13 cellular contexts compared by ENCODE assay signal in the genomic region with DNA sequence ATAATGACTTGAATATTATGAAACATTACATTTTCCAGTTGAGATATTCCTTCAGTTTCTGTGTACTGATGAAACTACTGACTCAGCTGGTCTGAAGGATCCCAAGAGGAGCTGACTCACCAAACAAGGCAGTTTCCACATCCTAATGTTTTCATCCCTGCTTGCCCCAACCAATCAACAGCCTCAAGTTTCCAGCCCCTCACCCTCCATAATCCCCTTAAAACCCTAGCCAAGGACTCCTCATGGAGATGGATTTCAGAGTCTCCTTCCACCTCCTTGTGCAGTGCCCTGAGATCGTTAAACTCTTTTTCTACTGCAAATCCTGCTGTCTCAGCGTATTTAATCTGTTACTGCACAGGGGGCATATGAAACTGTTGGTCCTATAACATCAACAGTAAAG.
DNase-seq lines count a peak whose midpoint lies in the region; ATAC-seq, FAIRE-seq and TF ChIP-seq lines count a peak whose summit lies in the region.
"Had no signal": no experiment of that assay in that cellular context is flagged by ENCODE, and none has a peak within 500 bp of the region (broad histone marks: within the 10 kb centered on the region; RNA-seq: fewer than 3 reads in every experiment).

No MANE protein-coding gene starts in this region.

- H3K4me1 ChIP-seq in IMR-90 (ENCODE audit: control insufficient read depth, insufficient read depth, low read length) (0 out of 2 replicates have a peak, but pooled peaks cover 1% of the 10 kb centered on the region), HepG2 (ENCODE audit: insufficient read depth, low read length) (peaks cover 20% of the 10 kb centered on the region)

- H3K27ac ChIP-seq in IMR-90 (ENCODE audit: insufficient read depth, low read length): no peak overlapping the region
- H3K27ac ChIP-seq in brain microvascular endothelial cell: no peak overlapping the region
- H3K27ac ChIP-seq in HepG2 (ENCODE audit: extremely low read length, insufficient read depth, low read length): no peak overlapping the region
- no peak overlapping the region for H3K27ac ChIP-seq in CD4-positive, alpha-beta T cell (ENCODE audit: low read depth, low read length)

- H2AK5ac ChIP-seq in IMR-90 (ENCODE audit: low read depth, low read length): no peak overlapping the region

- H3K36me3 ChIP-seq in IMR-90 (ENCODE audit: control insufficient read depth, insufficient read depth, low read length) (no peaks in the 10 kb centered on the region), brain microvascular endothelial cell (replicated peaks) (no peaks in the 10 kb centered on the region), HepG2 (replicated peaks in 1 of 2; ENCODE audit: control insufficient read depth in 1 of 2, insufficient read depth in 2 of 2, low read length in 2 of 2) (no peaks in the 10 kb centered on the region)

- no TSS peak for BruUV-seq in IMR-90 (replicated peaks; lab: Mats Ljungman, UMichigan)
- BruUV-seq in HepG2 (replicated peaks; lab: Mats Ljungman, UMichigan): no TSS peak

- dilution Hi-C loops in IMR-90 (cut with HindIII; ENCODE audit: low sequenced_read_pairs, unreplicated experiment): no loop called here

- FAIRE-seq in HepG2 (lab: Jason Lieb, UNC): no peak

- H4K8ac ChIP-seq in IMR-90 (ENCODE audit: low read depth in 2 of 2, low read length in 2 of 2): no peak overlapping the region

- H3K27me3 ChIP-seq in IMR-90 (ENCODE audit: control insufficient read depth, insufficient read depth, low read length): no peaks in the 10 kb centered on the region
- no peaks in the 10 kb centered on the region for H3K27me3 ChIP-seq in brain microvascular endothelial cell (replicated peaks)
- H3K27me3 ChIP-seq in HepG2 (ENCODE audit: control insufficient read depth in 1 of 2, insufficient read depth in 2 of 2, low read length in 2 of 2): no peaks in the 10 kb centered on the region
- H3K27me3 ChIP-seq in CD4-positive, alpha-beta T cell (ENCODE audit: control insufficient read depth, insufficient read depth, low read length): no peaks in the 10 kb centered on the region

- H3K23ac ChIP-seq in IMR-90 (ENCODE audit: low read depth, low read length): no peak overlapping the region

- no peak overlapping the region for H4K5ac ChIP-seq in IMR-90 (ENCODE audit: low read depth, low read length)

- peak overlapping the region; percentile 5; the same call in 1 of the 2 replicates for H3K4me2 ChIP-seq in IMR-90 (ENCODE audit: low read depth, low read length)
- H3K4me2 ChIP-seq in HepG2 (ENCODE audit: low read depth, low read length): no peak overlapping the region

- H3K56ac ChIP-seq in IMR-90 (ENCODE audit: extremely low read depth, insufficient read depth, low read length): no peak overlapping the region

- H2BK120ac ChIP-seq in IMR-90 (ENCODE audit: low read depth, low read length): no peak overlapping the region

- peak; percentile 77 for DNase-seq in AG08395 (ENCODE audit: low spot score)
- peak; percentile 79 for DNase-seq in IMR-90
- peak; percentile 74 for DNase-seq in brain microvascular endothelial cell
- DNase-seq in HepG2 (ENCODE audit: low spot score): no peak
- DNase-seq in CD4-positive, alpha-beta T cell: no peak
- DNase-seq in NCI-H1048 (lab: John Stamatoyannopoulos, UW): no peak
- DNase-seq in DMS114 treated with DMSO at 0.1 percent for 48 hours (lab: John Stamatoyannopoulos, UW; ENCODE audit: unreplicated experiment): no peak
- DNase-seq in KBM-7: no peak
- DNase-seq: activated CD4-positive, alpha-beta T cell treated with anti-CD3 and anti-CD28 coated beads, Interleukin-2, amount 10 ng/mL, durations not matched to agents 24 days and 14 days; activated naive CD4-positive, alpha-beta T cell treated with anti-CD3 and anti-CD28 coated beads, Interleukin-2, amount 10 ng/mL, durations not matched to agents 7 days and 5 days; KG1; NCI-H446 treated with DMSO at 0.1 percent for 48 hours had no signal

- H3K9me3 ChIP-seq in IMR-90 (ENCODE audit: control insufficient read depth, insufficient read depth, low read length): no peaks in the 10 kb centered on the region
- H3K9me3 ChIP-seq in HepG2 (ENCODE audit: low read length): no peaks in the 10 kb centered on the region
- H3K9me3 ChIP-seq in CD4-positive, alpha-beta T cell (ENCODE audit: control insufficient read depth, low read length): no peaks in the 10 kb centered on the region

- H2AFZ ChIP-seq in IMR-90 (replicated peaks; ENCODE audit: low read length, poor library complexity): peak overlapping the region; percentile 16
- no peak overlapping the region for H2AFZ ChIP-seq in HepG2 (ENCODE audit: low read length)

- peak; percentile 93 for ATAC-seq in IMR-90 (ENCODE audit: low read depth)
- ATAC-seq in HepG2: no peak
- no peak for ATAC-seq in CD4-positive, alpha-beta T cell (ENCODE audit: poor library complexity)

- TF ChIP-seq POLR2A in IMR-90 (IDR thresholded peaks at IDR 0.05; ENCODE audit: low read depth, low read length) (no peak), HepG2 (IDR thresholded peaks at IDR 0.05; ENCODE audit: insufficient read depth in 1 of 2, low read depth in 2 of 2, low read length in 2 of 2) (no peak)

- no peaks in the 10 kb centered on the region for H3K4me1 Mint-ChIP-seq in CD4-positive, alpha-beta T cell (ENCODE audit: low read depth)
- H3K4me1 Mint-ChIP-seq: activated CD4-positive, alpha-beta T cell treated with anti-CD3 and anti-CD28 coated beads, Interleukin-2, amount 10 ng/mL, durations not matched to agents 24 days and 14 days; activated naive CD4-positive, alpha-beta T cell treated with anti-CD3 and anti-CD28 coated beads, Interleukin-2, amount 10 ng/mL, durations not matched to agents 7 days and 5 days had no signal

- intact Hi-C loops in IMR-90 (cut with micrococcal nuclease) (no loop called here), HepG2 (cut with micrococcal nuclease; ENCODE audit: unreplicated experiment) (no loop called here)
- intact Hi-C loops in CD4-positive, alpha-beta T cell (cut with DNase I, micrococcal nuclease): no loop called here

- WGBS in IMR-90 (ENCODE audit: extremely low coverage in 2 of 2, insufficient read length in 1 of 2), 2 experiments: 25% methylated on average over 2 of the region's 2 CpGs; no CpG with 5 or more reads in 1 of the 2 experiments
- WGBS in HepG2 (ENCODE audit: low lambda C conversion rate): 37% methylated on average over 2 of the region's 2 CpGs

- H3K79me2 ChIP-seq in HepG2 (ENCODE audit: insufficient read depth, low read length): no peaks in the 10 kb centered on the region

- no peak overlapping the region for H3K27ac Mint-ChIP-seq in CD4-positive, alpha-beta T cell
- H3K27ac Mint-ChIP-seq: activated CD4-positive, alpha-beta T cell treated with anti-CD3 and anti-CD28 coated beads, Interleukin-2, amount 10 ng/mL, durations not matched to agents 24 days and 14 days; activated naive CD4-positive, alpha-beta T cell treated with anti-CD3 and anti-CD28 coated beads, Interleukin-2, amount 10 ng/mL, durations not matched to agents 7 days and 5 days; type B pancreatic cell had no signal

- no peaks in the 10 kb centered on the region for H4K20me1 ChIP-seq in IMR-90 (ENCODE audit: insufficient read depth, low read length)
- H4K20me1 ChIP-seq in HepG2 (ENCODE audit: insufficient read depth, low read length): no peaks in the 10 kb centered on the region

- H3K36me3 Mint-ChIP-seq in CD4-positive, alpha-beta T cell (ENCODE audit: low read depth): no peaks in the 10 kb centered on the region
- H3K36me3 Mint-ChIP-seq: activated naive CD4-positive, alpha-beta T cell treated with anti-CD3 and anti-CD28 coated beads, Interleukin-2, amount 10 ng/mL, durations not matched to agents 7 days and 5 days; type B pancreatic cell had no signal

- no peak for TF ChIP-seq CTCF in IMR-90 (conservative IDR thresholded peaks at IDR 0.05; ENCODE audit: low read depth, low read length)
- TF ChIP-seq CTCF in brain microvascular endothelial cell (IDR thresholded peaks at IDR 0.05; ENCODE audit: low read depth, low read length, missing control alignments): no peak
- TF ChIP-seq CTCF in HepG2 (CRISPR knock-in tag; IDR thresholded peaks at IDR 0.05): no peak
- TF ChIP-seq CTCF in CD4-positive, alpha-beta T cell (IDR thresholded peaks at IDR 0.05): no peak

- TF ChIP-seq EP300 in HepG2 (IDR thresholded peaks at IDR 0.05; ENCODE audit: low read depth in 2 of 2, low read length in 2 of 2) (no peak), HepG2 (CRISPR knock-in tag; IDR thresholded peaks at IDR 0.05; ENCODE audit: borderline replicate concordance) (no peak)

- H3K4me3 Mint-ChIP-seq in CD4-positive, alpha-beta T cell: no peak overlapping the region
- H3K4me3 Mint-ChIP-seq: activated CD4-positive, alpha-beta T cell treated with anti-CD3 and anti-CD28 coated beads, Interleukin-2, amount 10 ng/mL, durations not matched to agents 24 days and 14 days; activated naive CD4-positive, alpha-beta T cell treated with anti-CD3 and anti-CD28 coated beads, Interleukin-2, amount 10 ng/mL, durations not matched to agents 7 days and 5 days; type B pancreatic cell had no signal

- H2BK5ac ChIP-seq in IMR-90 (ENCODE audit: low read depth, low read length, poor library complexity, severe bottlenecking): no peak overlapping the region

- no peak overlapping the region for H3K4me3 ChIP-seq in IMR-90 (ENCODE audit: insufficient read depth, low read depth, low read length)
- no peak overlapping the region for H3K4me3 ChIP-seq in brain microvascular endothelial cell (ENCODE audit: low read depth, low read length)
- H3K4me3 ChIP-seq in HepG2 (replicated peaks in 1 of 3; ENCODE audit: insufficient read depth in 1 of 3, low read depth in 2 of 3, low read length in 3 of 3): no peak overlapping the region

- H2BK20ac ChIP-seq in IMR-90 (ENCODE audit: low read depth, low read length): no peak overlapping the region

- no peak for TF ChIP-seq RAD21 in IMR-90 (IDR thresholded peaks at IDR 0.05; ENCODE audit: low read length)
- TF ChIP-seq RAD21 in HepG2 (CRISPR knock-in tag; IDR thresholded peaks at IDR 0.05): no peak

- peaks cover 42% of the 10 kb centered on the region for H3K27me3 Mint-ChIP-seq in CD4-positive, alpha-beta T cell

- H3K4ac ChIP-seq in IMR-90 (ENCODE audit: low read depth, low read length): no peak overlapping the region

- H3K18ac ChIP-seq in IMR-90 (ENCODE audit: low read depth, low read length): no peak overlapping the region

- in situ Hi-C loops in IMR-90 (cut with MboI; ENCODE audit: low sequenced_read_pairs): loop anchor here (25.0 kb wide), 1 partner anchor 377 kb away; no protein-coding TSS in a partner anchor
- in situ Hi-C loops in brain microvascular endothelial cell (cut with HindIII; ENCODE audit: low pct_ligation_motif_present, low sequenced_read_pairs): no loop called here
- in situ Hi-C loops in HepG2 (cut with HindIII; ENCODE audit: extremely low pct_ligation_motif_present, low pct_unique_long_range_greater_than_20kb): loop anchor here (5.0 kb wide), 2 partner anchors 42 to 82 kb away; a partner anchor contains a TSS
- in situ Hi-C loops in KBM-7 (cut with MboI; ENCODE audit: low pct_unique_long_range_greater_than_20kb, low sequenced_read_pairs): no loop called here

- no peak overlapping the region for H2BK15ac ChIP-seq in IMR-90 (ENCODE audit: low read depth, low read length)

- no peak overlapping the region for H2AK9ac ChIP-seq in IMR-90 (replicated peaks; ENCODE audit: low read depth, low read length, poor library complexity)

- H3K14ac ChIP-seq in IMR-90 (replicated peaks; ENCODE audit: low read depth, low read length): no peak overlapping the region

- no peaks in the 10 kb centered on the region for H3K79me1 ChIP-seq in IMR-90 (ENCODE audit: low read depth in 1 of 2, low read length in 2 of 2)

- CTCF ChIA-PET in IMR-90 (lab: Yijun Ruan, JAX): interaction anchor here (0.9 kb wide), 1 partner anchor 10 kb away, joined by 4 read pairs; no protein-coding TSS in a partner anchor
- CTCF ChIA-PET in HepG2 (lab: Yijun Ruan, JAX; ENCODE audit: low intra/inter-chr PET ratio, low total read pairs): interaction anchor here (1.2 to 2.8 kb wide), 2 partner anchors 10 to 82 kb away, joined by 4 to 80 read pairs; a partner anchor contains a TSS
- CTCF ChIA-PET in CD4-positive, alpha-beta T cell (lab: Charles Lee): no interaction called here

- POLR2A ChIA-PET in IMR-90 (lab: Charles Lee; ENCODE audit: unreplicated experiment) (no interaction called here), HepG2 (lab: Yijun Ruan, JAX) (no interaction called here)
- POLR2A ChIA-PET in CD4-positive, alpha-beta T cell (lab: Charles Lee): no interaction called here

- H4K91ac ChIP-seq in IMR-90 (ENCODE audit: insufficient read depth, low read depth, low read length): no peak overlapping the region

- H3K9ac ChIP-seq in IMR-90 (ENCODE audit: low read depth, low read length) (no peak overlapping the region), HepG2 (ENCODE audit: insufficient read depth, low read depth, low read length) (no peak overlapping the region)

- H3K9me1 ChIP-seq in IMR-90 (ENCODE audit: insufficient read depth, low read length): no peaks in the 10 kb centered on the region

- H3K9me3 Mint-ChIP-seq in CD4-positive, alpha-beta T cell: no peaks in the 10 kb centered on the region
- H3K9me3 Mint-ChIP-seq: activated CD4-positive, alpha-beta T cell treated with anti-CD3 and anti-CD28 coated beads, Interleukin-2, amount 10 ng/mL, durations not matched to agents 24 days and 14 days; activated naive CD4-positive, alpha-beta T cell treated with anti-CD3 and anti-CD28 coated beads, Interleukin-2, amount 10 ng/mL, durations not matched to agents 7 days and 5 days; type B pancreatic cell had no signal

Comparison
In these comparisons a context has a peak if more than half of its experiments do, and no peak if none do; other contexts are left out.
1. DNase-seq: peak in AG08395 (single experiment), IMR-90 (single experiment) and brain microvascular endothelial cell (single experiment); none in HepG2 (single experiment), CD4-positive, alpha-beta T cell (0 of 10), NCI-H1048 (single experiment), DMS114 treated with DMSO at 0.1 percent for 48 hours (single experiment) and KBM-7 (single experiment).
2. in situ Hi-C loops: an anchor here in IMR-90 (25.0 kb wide) and HepG2 (5.0 kb wide); none called in brain microvascular endothelial cell and KBM-7.